In genomic region chr1:174969977-174970376, GRCh38 we compare ENCODE assay signal across 13 cellular contexts. TPM values are rescaled to one million over a fixed set of nuclear protein-coding genes. Genes with fewer than 3 reads are reported as not detected.
DNase-seq lines count a peak whose midpoint lies in the region; ATAC-seq lines count a peak whose summit lies in the region.
"Had no signal": no experiment of that assay in that cellular context is flagged by ENCODE, and none has a peak within 500 bp of the region (broad histone marks: within the 10 kb centered on the region; RNA-seq: fewer than 3 reads in every experiment).

No MANE protein-coding gene starts in this region.

- no peaks in the 10 kb centered on the region for H3K79me1 ChIP-seq in mesenchymal stem cell (replicated peaks; ENCODE audit: low read length, poor library complexity, severe bottlenecking)

- no peak overlapping the region for H2AK5ac ChIP-seq in mesenchymal stem cell (ENCODE audit: low read length, severe bottlenecking)

- no peaks in the 10 kb centered on the region for H3K36me3 ChIP-seq in CD8-positive, alpha-beta memory T cell (ENCODE audit: insufficient read depth, low read length)
- H3K36me3 ChIP-seq in mesenchymal stem cell (ENCODE audit: control insufficient read depth in 1 of 2, insufficient read depth in 2 of 2, low read depth in 1 of 2, low read length in 2 of 2), result peaks cover 3% of the 10 kb centered on the region in 2 experiments

- H3K9me3 Mint-ChIP-seq in CD8-positive, alpha-beta memory T cell, result no peaks in the 10 kb centered on the region
- H3K9me3 Mint-ChIP-seq in T-helper 1 cell treated with Interleukin-12 subunit alpha and Interleukin-12 subunit beta and Interleukin-4 antibody, amounts not matched to agents 30 μg/mL and 1 μg/mL, for 36 hours, result no peaks in the 10 kb centered on the region
- H3K9me3 Mint-ChIP-seq: endodermal cell had no signal

- no peak overlapping the region for H3K4me2 ChIP-seq in mesenchymal stem cell (ENCODE audit: low read length, poor library complexity, severe bottlenecking)

- no peaks in the 10 kb centered on the region for H3K27me3 Mint-ChIP-seq in CD8-positive, alpha-beta memory T cell
- H3K27me3 Mint-ChIP-seq in T-helper 1 cell treated with Interleukin-12 subunit alpha and Interleukin-12 subunit beta and Interleukin-4 antibody, amounts not matched to agents 30 μg/mL and 1 μg/mL, for 36 hours (ENCODE audit: low read depth), result no peaks in the 10 kb centered on the region
- H3K27me3 Mint-ChIP-seq: B cell had no signal

- no peak overlapping the region for H3K23ac ChIP-seq in mesenchymal stem cell (ENCODE audit: low read length in 2 of 2)

- H3K4ac ChIP-seq in mesenchymal stem cell (ENCODE audit: low read depth in 1 of 2, low read length in 2 of 2), result no peak overlapping the region

- H3K4me3 Mint-ChIP-seq in CD8-positive, alpha-beta memory T cell, result peak overlapping the region; percentile 67 to 90 (median 82)
- H3K4me3 Mint-ChIP-seq in T-helper 1 cell treated with Interleukin-12 subunit alpha and Interleukin-12 subunit beta and Interleukin-4 antibody, amounts not matched to agents 30 μg/mL and 1 μg/mL, for 36 hours, result peak overlapping the region; percentile 75
- H3K4me3 Mint-ChIP-seq: endodermal cell had no signal

- H3K27ac Mint-ChIP-seq in CD8-positive, alpha-beta memory T cell, result peak overlapping the region; percentile 82 to 99 (median 92)
- peak overlapping the region; percentile 92 for H3K27ac Mint-ChIP-seq in T-helper 1 cell treated with Interleukin-12 subunit alpha and Interleukin-12 subunit beta and Interleukin-4 antibody, amounts not matched to agents 30 μg/mL and 1 μg/mL, for 36 hours
- H3K27ac Mint-ChIP-seq: endodermal cell had no signal

- peak; percentile 45 for ATAC-seq in GM21619 (IDR thresholded peaks at IDR 0.05; ENCODE audit: unreplicated experiment)
- no peak for ATAC-seq in HG03108 (IDR thresholded peaks at IDR 0.05; ENCODE audit: unreplicated experiment)
- ATAC-seq in HG03442 (IDR thresholded peaks at IDR 0.05; ENCODE audit: unreplicated experiment), result no peak
- ATAC-seq: heart left ventricle had no signal

- H3K27ac ChIP-seq in CD8-positive, alpha-beta memory T cell (ENCODE audit: low read depth, low read length), result no peak overlapping the region
- peak overlapping the region; percentile 28 for H3K27ac ChIP-seq in mesenchymal stem cell (ENCODE audit: low read length, poor library complexity, severe bottlenecking)

- no peak overlapping the region for H3K18ac ChIP-seq in mesenchymal stem cell (ENCODE audit: low read depth in 1 of 2, low read length in 2 of 2)

- 83% methylated on average over 1 of the region's 1 CpG for WGBS in mesenchymal stem cell

- CTCF ChIA-PET in CD8-positive, alpha-beta memory T cell (lab: Charles Lee), result interaction anchor here (0.9 to 2.7 kb wide), 3 partner anchors 13 to 84 kb away, joined by 3 to 11 read pairs (median 4); no protein-coding TSS in a partner anchor

- H2BK120ac ChIP-seq in mesenchymal stem cell (ENCODE audit: low read depth, low read length), result no peak overlapping the region

- H2BK5ac ChIP-seq in mesenchymal stem cell (ENCODE audit: low read depth, low read length, poor library complexity, severe bottlenecking), result no peak overlapping the region

- peak overlapping the region; percentile 29 for H3K4me3 ChIP-seq in CD8-positive, alpha-beta memory T cell (ENCODE audit: low read length)
- H3K4me3 ChIP-seq in mesenchymal stem cell (ENCODE audit: insufficient read depth in 1 of 2, low read depth in 1 of 2, low read length in 2 of 2), result no peak overlapping the region
- H3K4me3 ChIP-seq: heart left ventricle had no signal

- no peak overlapping the region for H3K9ac ChIP-seq in mesenchymal stem cell (ENCODE audit: low read length)

- no peak overlapping the region for H2BK12ac ChIP-seq in mesenchymal stem cell (ENCODE audit: low read length in 2 of 2)

- peaks cover 69% of the 10 kb centered on the region for H3K4me1 ChIP-seq in CD8-positive, alpha-beta memory T cell (ENCODE audit: insufficient read depth, low read length)
- peaks cover 7% of the 10 kb centered on the region for H3K4me1 ChIP-seq in mesenchymal stem cell (ENCODE audit: control insufficient read depth, insufficient read depth, low read depth, low read length)

- no peaks in the 10 kb centered on the region for H3K27me3 ChIP-seq in CD8-positive, alpha-beta memory T cell (ENCODE audit: insufficient read depth, low read length, poor library complexity, severe bottlenecking)
- no peaks in the 10 kb centered on the region for H3K27me3 ChIP-seq in mesenchymal stem cell (ENCODE audit: control insufficient read depth in 1 of 2, insufficient read depth in 1 of 2, low read length in 2 of 2)
- H3K27me3 ChIP-seq: heart left ventricle had no signal

- peaks cover 70 to 83% (median 81%) of the 10 kb centered on the region in 3 donors for H3K4me1 Mint-ChIP-seq in CD8-positive, alpha-beta memory T cell
- peaks cover 61% of the 10 kb centered on the region for H3K4me1 Mint-ChIP-seq in T-helper 1 cell treated with Interleukin-12 subunit alpha and Interleukin-12 subunit beta and Interleukin-4 antibody, amounts not matched to agents 30 μg/mL and 1 μg/mL, for 36 hours (ENCODE audit: low read depth)

- in situ Hi-C loops in ACHN (cut with HindIII; ENCODE audit: low pct_ligation_motif_present, low pct_unique_long_range_greater_than_20kb, low sequenced_read_pairs), result no loop called here

- no peak overlapping the region for H2AFZ ChIP-seq in mesenchymal stem cell (ENCODE audit: low read depth, low read length)

- H3K14ac ChIP-seq in mesenchymal stem cell (ENCODE audit: low read length in 2 of 2), result no peak overlapping the region

- peak in 2 of 5 donors; percentile 33 to 52 for DNase-seq in CD8-positive, alpha-beta memory T cell
- DNase-seq in mesenchymal stem cell (no peak), NCI-H2196 (lab: John Stamatoyannopoulos, UW; ENCODE audit: unreplicated experiment) (no peak), ACHN (no peak)
- DNase-seq: endodermal cell, heart left ventricle, NCI-H1092 treated with DMSO at 0.1 percent for 48 hours, NCI-H748 treated with DMSO at 0.1 percent for 48 hours had no signal

- POLR2A ChIA-PET in CD8-positive, alpha-beta memory T cell (lab: Charles Lee), result interaction anchor here (8.3 kb wide), 1 partner anchor 29 kb away, joined by 123 read pairs; the partner anchor contains the start of gene CACYBP

- no peaks in the 10 kb centered on the region for H3K9me3 ChIP-seq in CD8-positive, alpha-beta memory T cell (ENCODE audit: low read length)
- H3K9me3 ChIP-seq in mesenchymal stem cell (ENCODE audit: control insufficient read depth, low read length), result no peaks in the 10 kb centered on the region
- H3K9me3 ChIP-seq: heart left ventricle had no signal

- no peak overlapping the region for H4K8ac ChIP-seq in mesenchymal stem cell (ENCODE audit: low read length)

- peaks cover 1 to 43% (median 10%) of the 10 kb centered on the region in 3 donors for H3K36me3 Mint-ChIP-seq in CD8-positive, alpha-beta memory T cell
- H3K36me3 Mint-ChIP-seq in T-helper 1 cell treated with Interleukin-12 subunit alpha and Interleukin-12 subunit beta and Interleukin-4 antibody, amounts not matched to agents 30 μg/mL and 1 μg/mL, for 36 hours (ENCODE audit: low read depth), result peaks cover 33% of the 10 kb centered on the region

- H2BK15ac ChIP-seq in mesenchymal stem cell (ENCODE audit: low read depth, poor library complexity, severe bottlenecking), result no peak overlapping the region

- no peak overlapping the region for H4K91ac ChIP-seq in mesenchymal stem cell (ENCODE audit: low read length)

RNA-seq across cellular contexts. Expression of gene CACYBP, which starts 29.8 kb away (rescaled TPM):
- total RNA-seq in CD8-positive, alpha-beta memory T cell, result 100 to 1,000 TPM; 345 to 372 TPM
- polyA plus RNA-seq in CD8-positive, alpha-beta memory T cell, result 166 TPM
- polyA plus RNA-seq in mesenchymal stem cell (2013, experiment 1 of 2), result 39.3 TPM
- 39.0 TPM for polyA plus RNA-seq in mesenchymal stem cell (2013, experiment 2 of 2)

RNA-seq across cellular contexts. Expression of gene MRPS14, which starts 53.2 kb away (rescaled TPM):
- 10 to 100 TPM; 41.0 to 41.4 TPM for total RNA-seq in CD8-positive, alpha-beta memory T cell
- 49.4 TPM for polyA plus RNA-seq in CD8-positive, alpha-beta memory T cell
- 41.8 TPM for polyA plus RNA-seq in mesenchymal stem cell (2013, experiment 1 of 2)
- polyA plus RNA-seq in mesenchymal stem cell (2013, experiment 2 of 2), result 43.5 TPM
